In genomic region chr7:44489955-44490350, GRCh38 we compare ENCODE assay signal across 8 cellular contexts. TPM values are rescaled to one million over a fixed set of nuclear protein-coding genes. Genes with fewer than 3 reads are reported as not detected.
A peak's percentile ranks its signal among the peaks of the same experiment; 100 is the strongest.
DNase-seq lines count a peak whose midpoint lies in the region; ATAC-seq and TF ChIP-seq lines count a peak whose summit lies in the region.

No MANE protein-coding gene starts in this region.

- H3K9me3 Mint-ChIP-seq in GM23338: no peaks in the 10 kb centered on the region; the same call in 2 of the 3 replicates
- H3K9me3 Mint-ChIP-seq in activated T-cell treated with anti-CD3 and anti-CD28 coated beads, Interleukin-2, amount 50 U/mL, for 72 hours: no peaks in the 10 kb centered on the region

- no peaks in the 10 kb centered on the region for H3K9me2 ChIP-seq in GM23338 (ENCODE audit: insufficient read depth)

- H3F3A ChIP-seq in GM23338 (replicated peaks; ENCODE audit: low read depth): no peaks in the 10 kb centered on the region

- no peaks in the 10 kb centered on the region for H3K9me3 ChIP-seq in prostate gland

- TF ChIP-seq CTCF in GM23338 (conservative IDR thresholded peaks at IDR 0.05; ENCODE audit: low read depth in 2 of 2) (no peak), foreskin keratinocyte (conservative IDR thresholded peaks at IDR 0.05) (no peak), prostate gland (IDR thresholded peaks at IDR 0.05) (no peak)

- H3K4me3 Mint-ChIP-seq in GM23338: peak overlapping the region; percentile 94
- peak overlapping the region; percentile 94 to 96 for H3K4me3 Mint-ChIP-seq in activated T-cell treated with anti-CD3 and anti-CD28 coated beads, Interleukin-2, amount 50 U/mL, for 72 hours

- H3K27me3 ChIP-seq in GM23338 (ENCODE audit: insufficient read depth) (no peaks in the 10 kb centered on the region), foreskin keratinocyte (no peaks in the 10 kb centered on the region), prostate gland (replicated peaks; ENCODE audit: insufficient read depth) (no peaks in the 10 kb centered on the region)

- WGBS in prostate gland: 1% methylated on average over 19 of the region's 19 CpGs

- peak overlapping the region; percentile 78 for H3K4me2 ChIP-seq in GM23338

- no peak for TF ChIP-seq POLR2A in prostate gland (IDR thresholded peaks at IDR 0.05)

- POLR2A ChIA-PET in HEK293T (lab: Yijun Ruan, JAX): interaction anchor here (0.6 to 1.6 kb wide), 7 partner anchors 9 to 736 kb away, joined by 3 to 7 read pairs (median 3); no protein-coding TSS in a partner anchor

- ATAC-seq in GM23338 (peak; percentile 39), foreskin keratinocyte (peak; percentile 25)
- ATAC-seq in activated T-cell treated with anti-CD3 and anti-CD28 coated beads, Interleukin-2, amount 50 U/mL, for 72 hours (replicated peaks in 1 of 2): peak; percentile 53 to 56

- peaks cover 6% of the 10 kb centered on the region for H3K36me3 Mint-ChIP-seq in GM23338 (ENCODE audit: low read depth)
- H3K36me3 Mint-ChIP-seq in activated T-cell treated with anti-CD3 and anti-CD28 coated beads, Interleukin-2, amount 50 U/mL, for 72 hours (ENCODE audit: insufficient read depth in 2 of 2): peaks cover 3 to 15% of the 10 kb centered on the region in 2 donors

- H4K20me1 ChIP-seq in GM23338 (replicated peaks; ENCODE audit: insufficient read depth): peaks cover 37% of the 10 kb centered on the region

- peaks cover 4% of the 10 kb centered on the region for H3K27me3 Mint-ChIP-seq in GM23338 (ENCODE audit: insufficient read depth, low read depth, poor library complexity)
- H3K27me3 Mint-ChIP-seq in activated T-cell treated with anti-CD3 and anti-CD28 coated beads, Interleukin-2, amount 50 U/mL, for 72 hours (ENCODE audit: low read depth): no peaks in the 10 kb centered on the region

- H3K27ac Mint-ChIP-seq in GM23338: peak overlapping the region; percentile 96
- peak overlapping the region; percentile 98 for H3K27ac Mint-ChIP-seq in activated T-cell treated with anti-CD3 and anti-CD28 coated beads, Interleukin-2, amount 50 U/mL, for 72 hours

- peak overlapping the region; percentile 49 for H2AFZ ChIP-seq in GM23338

- H3K36me3 ChIP-seq in GM23338 (ENCODE audit: insufficient read depth) (no peaks in the 10 kb centered on the region), prostate gland (no peaks in the 10 kb centered on the region)

- H3K4me1 Mint-ChIP-seq in GM23338: peaks cover 14% of the 10 kb centered on the region
- peaks cover 56% of the 10 kb centered on the region for H3K4me1 Mint-ChIP-seq in activated T-cell treated with anti-CD3 and anti-CD28 coated beads, Interleukin-2, amount 50 U/mL, for 72 hours (ENCODE audit: low read depth)

- intact Hi-C loops in prostate gland (cut with DNase I): loop anchor here (10.0 kb wide), 1 partner anchor 385 kb away; the partner anchor contains the start of gene AEBP1

- H3K27ac ChIP-seq in GM23338 (ENCODE audit: low read depth) (peak overlapping the region; percentile 99), foreskin keratinocyte (peak overlapping the region; percentile 97), prostate gland (peak overlapping the region; percentile 98)

- peaks cover 51% of the 10 kb centered on the region for H3K79me2 ChIP-seq in GM23338 (replicated peaks; ENCODE audit: insufficient read depth)

- CTCF ChIA-PET in HEK293T (lab: Yijun Ruan, JAX): interaction anchor here (0.6 to 2.0 kb wide), 3 partner anchors 12 to 75 kb away, joined by 3 to 4 read pairs (median 4); no protein-coding TSS in a partner anchor

- peaks cover 7% of the 10 kb centered on the region for H3K4me1 ChIP-seq in GM23338 (ENCODE audit: insufficient read depth)
- peaks cover 5% of the 10 kb centered on the region for H3K4me1 ChIP-seq in foreskin keratinocyte
- H3K4me1 ChIP-seq in prostate gland (replicated peaks): peaks cover 22% of the 10 kb centered on the region

- H3K4me3 ChIP-seq in GM23338: peak overlapping the region; percentile 98
- H3K4me3 ChIP-seq in prostate gland: peak overlapping the region; percentile 69 to 90

- DNase-seq in NCI-H146 (lab: John Stamatoyannopoulos, UW) (peak; percentile 39), NCI-H146 treated with DMSO at 0.1 percent for 48 hours (lab: John Stamatoyannopoulos, UW; ENCODE audit: unreplicated experiment) (no peak), GM23338 (ENCODE audit: low spot score) (no peak), LoVo (ENCODE audit: low spot score) (peak; percentile 57), foreskin keratinocyte (no peak), prostate gland (ENCODE audit: low spot score) (peak; percentile 21), HEK293T (ENCODE audit: extremely low spot score) (no peak)
- peak in 1 of 2 donors; percentile 49 for DNase-seq in activated T-cell treated with anti-CD3 and anti-CD28 coated beads, Interleukin-2, amount 50 U/mL, for 72 hours

TF ChIP-seq in GM23338, 12 proteins besides CTCF, POLR2A, EP300 and RAD21 (continues in another document):
- TF ChIP-seq, protein P1, sequence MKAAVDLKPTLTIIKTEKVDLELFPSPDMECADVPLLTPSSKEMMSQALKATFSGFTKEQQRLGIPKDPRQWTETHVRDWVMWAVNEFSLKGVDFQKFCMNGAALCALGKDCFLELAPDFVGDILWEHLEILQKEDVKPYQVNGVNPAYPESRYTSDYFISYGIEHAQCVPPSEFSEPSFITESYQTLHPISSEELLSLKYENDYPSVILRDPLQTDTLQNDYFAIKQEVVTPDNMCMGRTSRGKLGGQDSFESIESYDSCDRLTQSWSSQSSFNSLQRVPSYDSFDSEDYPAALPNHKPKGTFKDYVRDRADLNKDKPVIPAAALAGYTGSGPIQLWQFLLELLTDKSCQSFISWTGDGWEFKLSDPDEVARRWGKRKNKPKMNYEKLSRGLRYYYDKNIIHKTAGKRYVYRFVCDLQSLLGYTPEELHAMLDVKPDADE (IDR thresholded peaks at IDR 0.05): no peak
- TF ChIP-seq STAT1 (IDR thresholded peaks at IDR 0.05; ENCODE audit: unreplicated experiment) (no peak), EZH2phosphoT487 (IDR thresholded peaks at IDR 0.05; ENCODE audit: unreplicated experiment) (no peak), ZNF331 (CRISPR knock-in tag; IDR thresholded peaks at IDR 0.05; ENCODE audit: low read depth) (no peak), ZNF114 (CRISPR knock-in tag; IDR thresholded peaks at IDR 0.05) (no peak), JUNB (IDR thresholded peaks at IDR 0.05; ENCODE audit: unreplicated experiment) (no peak), NANOG (IDR thresholded peaks at IDR 0.05; ENCODE audit: borderline replicate concordance) (no peak), POLR2AphosphoS5 (IDR thresholded peaks at IDR 0.05; ENCODE audit: low read depth) (no peak)

TF ChIP-seq in HEK293T, 16 proteins besides CTCF, POLR2A, EP300 and RAD21:
- TF ChIP-seq FOXA1 (IDR thresholded peaks at IDR 0.05) (no peak), NFRKB (IDR thresholded peaks at IDR 0.05) (no peak), ZNF384 (IDR thresholded peaks at IDR 0.05) (no peak), SP1 (IDR thresholded peaks at IDR 0.05) (no peak), HDGF (IDR thresholded peaks at IDR 0.05; ENCODE audit: borderline replicate concordance) (no peak), CTBP1 (IDR thresholded peaks at IDR 0.05; ENCODE audit: borderline replicate concordance) (no peak), FOXK2 (IDR thresholded peaks at IDR 0.05) (no peak), TARDBP (IDR thresholded peaks at IDR 0.05) (no peak), SUZ12 (IDR thresholded peaks at IDR 0.05) (no peak), FOXM1 (IDR thresholded peaks at IDR 0.05; ENCODE audit: borderline replicate concordance) (no peak), L3MBTL2 (conservative IDR thresholded peaks at IDR 0.05) (no peak), LEF1 (IDR thresholded peaks at IDR 0.05; ENCODE audit: borderline replicate concordance) (no peak), ARNT (IDR thresholded peaks at IDR 0.05) (no peak), BHLHE40 (IDR thresholded peaks at IDR 0.05; ENCODE audit: borderline replicate concordance) (no peak), ELF4 (IDR thresholded peaks at IDR 0.05) (no peak)
- TF ChIP-seq, protein P2, sequence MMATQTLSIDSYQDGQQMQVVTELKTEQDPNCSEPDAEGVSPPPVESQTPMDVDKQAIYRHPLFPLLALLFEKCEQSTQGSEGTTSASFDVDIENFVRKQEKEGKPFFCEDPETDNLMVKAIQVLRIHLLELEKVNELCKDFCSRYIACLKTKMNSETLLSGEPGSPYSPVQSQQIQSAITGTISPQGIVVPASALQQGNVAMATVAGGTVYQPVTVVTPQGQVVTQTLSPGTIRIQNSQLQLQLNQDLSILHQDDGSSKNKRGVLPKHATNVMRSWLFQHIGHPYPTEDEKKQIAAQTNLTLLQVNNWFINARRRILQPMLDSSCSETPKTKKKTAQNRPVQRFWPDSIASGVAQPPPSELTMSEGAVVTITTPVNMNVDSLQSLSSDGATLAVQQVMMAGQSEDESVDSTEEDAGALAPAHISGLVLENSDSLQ (IDR thresholded peaks at IDR 0.05): no peak
TF ChIP-seq in HEK293T: peak in this region for 0.

RNA-seq across cellular contexts. Expression of gene NUDCD3, which starts 0.5 kb away (rescaled TPM):
- 42.7 and 52.9 TPM in 2 replicates for total RNA-seq in GM23338 (2014; rRNA removed; shearing (Covaris generic))
- 35.0 and 35.7 TPM in 2 replicates for polyA plus RNA-seq in GM23338 (2016; fragmentation: Nextera tagmentation; extraction: Ambion mirVana)
- 100 to 1,000 TPM; 105 to 120 TPM for total RNA-seq in activated T-cell treated with anti-CD3 and anti-CD28 coated beads, Interleukin-2, amount 50 U/mL, for 72 hours
- 81.0 and 90.2 TPM in 2 replicates for total RNA-seq in foreskin keratinocyte
- polyA plus RNA-seq in foreskin keratinocyte: 42.0 and 42.5 TPM in 2 replicates
- 10 to 100 TPM; 55.2 to 55.9 TPM for total RNA-seq in prostate gland

RNA-seq across cellular contexts. Expression of gene NPC1L1, which starts 51.2 kb away (rescaled TPM):
- not detected in 2 replicates for total RNA-seq in GM23338 (2014; rRNA removed; shearing (Covaris generic))
- polyA plus RNA-seq in GM23338 (2016; fragmentation: Nextera tagmentation; extraction: Ambion mirVana) (0.03 and 0.05 TPM in 2 replicates), foreskin keratinocyte (not detected in 2 replicates)
- under 1 TPM; 0.12 to 0.25 TPM for total RNA-seq in activated T-cell treated with anti-CD3 and anti-CD28 coated beads, Interleukin-2, amount 50 U/mL, for 72 hours
- total RNA-seq in foreskin keratinocyte (not detected in 2 replicates), prostate gland (under 1 TPM; 0.11 to 0.23 TPM)

Comparison
In these comparisons a context has a peak if more than half of its experiments do, and no peak if none do; other contexts are left out.
1. DNase-seq: peak in NCI-H146 (single experiment), LoVo (single experiment) and prostate gland (single experiment); none in NCI-H146 treated with DMSO at 0.1 percent for 48 hours (single experiment), GM23338 (single experiment), foreskin keratinocyte (0 of 2) and HEK293T (single experiment).
2. Peak in every context shown above with its lines, with median percentiles within 50 percentile points of each other: ATAC-seq and H3K27ac ChIP-seq.